Comparison of ENCODE assay signal across 2 cellular contexts in the genomic region with DNA sequence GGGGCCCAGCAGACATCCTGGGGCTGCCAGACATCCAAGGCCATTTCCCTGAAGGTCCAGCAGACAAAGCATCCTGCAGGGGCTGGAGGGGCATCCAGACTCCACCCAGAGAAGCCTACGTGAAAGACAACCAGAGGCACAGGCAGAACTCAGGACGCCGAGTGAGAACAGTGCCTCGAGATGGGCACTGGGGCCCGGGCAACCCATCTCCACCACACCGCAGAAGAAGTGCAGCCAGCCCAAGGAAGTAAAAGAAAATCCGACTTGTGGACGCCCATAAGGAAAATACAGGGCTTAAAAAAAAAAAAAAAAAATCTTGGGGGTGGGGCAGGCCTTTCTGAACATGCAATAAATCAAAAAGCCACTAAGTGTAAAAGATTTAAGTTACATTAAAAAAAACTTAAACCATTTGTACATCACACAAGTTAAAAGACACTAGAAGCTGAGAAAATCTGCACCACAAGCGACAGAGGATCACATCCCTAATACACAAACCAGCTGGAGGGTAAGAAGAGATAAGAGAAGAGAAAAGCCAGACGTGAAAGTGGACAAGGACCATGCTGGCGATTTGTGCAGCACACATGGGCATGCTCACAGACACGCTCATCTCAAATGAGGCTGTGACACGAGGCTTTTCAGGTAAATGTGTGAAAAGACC.
TF ChIP-seq lines count a peak whose summit lies in the region.

No MANE protein-coding gene starts in this region.

TF ChIP-seq in SK-N-SH, 30 proteins besides CTCF, POLR2A, EP300 and RAD21:
- peak; percentile 95 for TF ChIP-seq MXI1 (IDR thresholded peaks at IDR 0.05; ENCODE audit: low read depth, low read length)
- no peak for TF ChIP-seq RXRA (IDR thresholded peaks at IDR 0.05; ENCODE audit: borderline replicate concordance, low read depth)
- 0 out of 2 replicates have a peak, but pooled peaks have one; percentile 20 for TF ChIP-seq POLR2AphosphoS5 (IDR thresholded peaks at IDR 0.05; ENCODE audit: low read depth, low read length)
- TF ChIP-seq CHD2 (IDR thresholded peaks at IDR 0.05; ENCODE audit: low read length, partially characterized antibody): peak; percentile 67
- TF ChIP-seq GATA2 (CRISPR knock-in tag; IDR thresholded peaks at IDR 0.05): peak; percentile 95
- peak; percentile 41; the same call in 1 of the 2 replicates for TF ChIP-seq NRF1 (IDR thresholded peaks at IDR 0.05; ENCODE audit: low read depth, low read length)
- TF ChIP-seq, protein P1, sequence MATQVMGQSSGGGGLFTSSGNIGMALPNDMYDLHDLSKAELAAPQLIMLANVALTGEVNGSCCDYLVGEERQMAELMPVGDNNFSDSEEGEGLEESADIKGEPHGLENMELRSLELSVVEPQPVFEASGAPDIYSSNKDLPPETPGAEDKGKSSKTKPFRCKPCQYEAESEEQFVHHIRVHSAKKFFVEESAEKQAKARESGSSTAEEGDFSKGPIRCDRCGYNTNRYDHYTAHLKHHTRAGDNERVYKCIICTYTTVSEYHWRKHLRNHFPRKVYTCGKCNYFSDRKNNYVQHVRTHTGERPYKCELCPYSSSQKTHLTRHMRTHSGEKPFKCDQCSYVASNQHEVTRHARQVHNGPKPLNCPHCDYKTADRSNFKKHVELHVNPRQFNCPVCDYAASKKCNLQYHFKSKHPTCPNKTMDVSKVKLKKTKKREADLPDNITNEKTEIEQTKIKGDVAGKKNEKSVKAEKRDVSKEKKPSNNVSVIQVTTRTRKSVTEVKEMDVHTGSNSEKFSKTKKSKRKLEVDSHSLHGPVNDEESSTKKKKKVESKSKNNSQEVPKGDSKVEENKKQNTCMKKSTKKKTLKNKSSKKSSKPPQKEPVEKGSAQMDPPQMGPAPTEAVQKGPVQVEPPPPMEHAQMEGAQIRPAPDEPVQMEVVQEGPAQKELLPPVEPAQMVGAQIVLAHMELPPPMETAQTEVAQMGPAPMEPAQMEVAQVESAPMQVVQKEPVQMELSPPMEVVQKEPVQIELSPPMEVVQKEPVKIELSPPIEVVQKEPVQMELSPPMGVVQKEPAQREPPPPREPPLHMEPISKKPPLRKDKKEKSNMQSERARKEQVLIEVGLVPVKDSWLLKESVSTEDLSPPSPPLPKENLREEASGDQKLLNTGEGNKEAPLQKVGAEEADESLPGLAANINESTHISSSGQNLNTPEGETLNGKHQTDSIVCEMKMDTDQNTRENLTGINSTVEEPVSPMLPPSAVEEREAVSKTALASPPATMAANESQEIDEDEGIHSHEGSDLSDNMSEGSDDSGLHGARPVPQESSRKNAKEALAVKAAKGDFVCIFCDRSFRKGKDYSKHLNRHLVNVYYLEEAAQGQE (IDR thresholded peaks at IDR 0.05; ENCODE audit: low read depth, low read length): no peak
- TF ChIP-seq FOXJ3 (CRISPR knock-in tag; IDR thresholded peaks at IDR 0.05): peak; percentile 80
- TF ChIP-seq RFX5 (IDR thresholded peaks at IDR 0.05; ENCODE audit: low read length): no peak
- peak; percentile 81 for TF ChIP-seq RCOR1 (IDR thresholded peaks at IDR 0.05; ENCODE audit: low read length)
TF ChIP-seq in SK-N-SH: peak in this region for 7.

TF ChIP-seq in HepG2, 621 proteins besides CTCF, POLR2A, EP300 and RAD21:
- no peak for TF ChIP-seq FOXC1 (CRISPR knock-in tag; IDR thresholded peaks at IDR 0.05; ENCODE audit: borderline replicate concordance)
- no peak for TF ChIP-seq ZNF460 (CRISPR knock-in tag; IDR thresholded peaks at IDR 0.05; ENCODE audit: borderline replicate concordance)
- TF ChIP-seq HMG20B (CRISPR knock-in tag; conservative IDR thresholded peaks at IDR 0.05): no peak
- TF ChIP-seq, protein P2, sequence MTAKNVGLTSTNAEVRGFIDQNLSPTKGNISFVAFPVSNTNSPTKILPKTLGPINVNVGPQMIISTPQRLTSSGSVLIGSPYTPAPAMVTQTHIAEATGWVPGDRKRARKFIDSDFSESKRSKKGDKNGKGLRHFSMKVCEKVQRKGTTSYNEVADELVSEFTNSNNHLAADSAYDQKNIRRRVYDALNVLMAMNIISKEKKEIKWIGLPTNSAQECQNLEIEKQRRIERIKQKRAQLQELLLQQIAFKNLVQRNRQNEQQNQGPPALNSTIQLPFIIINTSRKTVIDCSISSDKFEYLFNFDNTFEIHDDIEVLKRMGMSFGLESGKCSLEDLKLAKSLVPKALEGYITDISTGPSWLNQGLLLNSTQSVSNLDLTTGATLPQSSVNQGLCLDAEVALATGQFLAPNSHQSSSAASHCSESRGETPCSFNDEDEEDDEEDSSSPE (CRISPR knock-in tag; IDR thresholded peaks at IDR 0.05): no peak
- TF ChIP-seq, protein P3, sequence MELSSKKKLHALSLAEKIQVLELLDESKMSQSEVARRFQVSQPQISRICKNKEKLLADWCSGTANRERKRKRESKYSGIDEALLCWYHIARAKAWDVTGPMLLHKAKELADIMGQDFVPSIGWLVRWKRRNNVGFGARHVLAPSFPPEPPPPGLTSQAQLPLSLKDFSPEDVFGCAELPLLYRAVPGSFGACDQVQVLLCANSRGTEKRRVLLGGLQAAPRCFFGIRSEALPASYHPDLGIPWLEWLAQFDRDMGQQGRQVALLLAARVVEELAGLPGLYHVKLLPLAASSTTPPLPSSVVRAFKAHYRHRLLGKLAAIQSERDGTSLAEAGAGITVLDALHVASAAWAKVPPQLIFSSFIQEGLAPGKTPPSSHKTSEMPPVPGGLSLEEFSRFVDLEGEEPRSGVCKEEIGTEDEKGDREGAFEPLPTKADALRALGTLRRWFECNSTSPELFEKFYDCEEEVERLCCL (CRISPR knock-in tag; IDR thresholded peaks at IDR 0.05; ENCODE audit: borderline replicate concordance): no peak
- TF ChIP-seq ZNF816 (CRISPR knock-in tag; IDR thresholded peaks at IDR 0.05; ENCODE audit: borderline replicate concordance): no peak
- TF ChIP-seq PHF20 (CRISPR knock-in tag; IDR thresholded peaks at IDR 0.05): no peak
- no peak for TF ChIP-seq JUN (CRISPR knock-in tag; IDR thresholded peaks at IDR 0.05)
- no peak for TF ChIP-seq ZNF253 (CRISPR knock-in tag; IDR thresholded peaks at IDR 0.05; ENCODE audit: borderline replicate concordance)
- TF ChIP-seq ISL2 (CRISPR knock-in tag; IDR thresholded peaks at IDR 0.05): no peak
- TF ChIP-seq, protein P4, sequence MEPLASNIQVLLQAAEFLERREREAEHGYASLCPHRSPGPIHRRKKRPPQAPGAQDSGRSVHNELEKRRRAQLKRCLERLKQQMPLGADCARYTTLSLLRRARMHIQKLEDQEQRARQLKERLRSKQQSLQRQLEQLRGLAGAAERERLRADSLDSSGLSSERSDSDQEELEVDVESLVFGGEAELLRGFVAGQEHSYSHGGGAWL (CRISPR knock-in tag; IDR thresholded peaks at IDR 0.05): no peak
- no peak for TF ChIP-seq NKX3-1 (CRISPR knock-in tag; IDR thresholded peaks at IDR 0.05)
- no peak for TF ChIP-seq ZNF468 (CRISPR knock-in tag; IDR thresholded peaks at IDR 0.05)
- TF ChIP-seq, protein P5, sequence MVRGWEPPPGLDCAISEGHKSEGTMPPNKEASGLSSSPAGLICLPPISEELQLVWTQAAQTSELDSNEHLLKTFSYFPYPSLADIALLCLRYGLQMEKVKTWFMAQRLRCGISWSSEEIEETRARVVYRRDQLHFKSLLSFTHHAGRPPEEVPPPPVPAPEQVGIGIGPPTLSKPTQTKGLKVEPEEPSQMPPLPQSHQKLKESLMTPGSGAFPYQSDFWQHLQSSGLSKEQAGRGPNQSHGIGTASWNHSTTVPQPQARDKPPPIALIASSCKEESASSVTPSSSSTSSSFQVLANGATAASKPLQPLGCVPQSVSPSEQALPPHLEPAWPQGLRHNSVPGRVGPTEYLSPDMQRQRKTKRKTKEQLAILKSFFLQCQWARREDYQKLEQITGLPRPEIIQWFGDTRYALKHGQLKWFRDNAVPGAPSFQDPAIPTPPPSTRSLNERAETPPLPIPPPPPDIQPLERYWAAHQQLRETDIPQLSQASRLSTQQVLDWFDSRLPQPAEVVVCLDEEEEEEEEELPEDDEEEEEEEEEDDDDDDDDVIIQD (CRISPR knock-in tag; IDR thresholded peaks at IDR 0.05; ENCODE audit: low read depth): no peak
- TF ChIP-seq SPEN (CRISPR knock-in tag; IDR thresholded peaks at IDR 0.05; ENCODE audit: low read depth): no peak
- TF ChIP-seq TCF7 (IDR thresholded peaks at IDR 0.05; ENCODE audit: low read depth): no peak
- TF ChIP-seq, protein P6, sequence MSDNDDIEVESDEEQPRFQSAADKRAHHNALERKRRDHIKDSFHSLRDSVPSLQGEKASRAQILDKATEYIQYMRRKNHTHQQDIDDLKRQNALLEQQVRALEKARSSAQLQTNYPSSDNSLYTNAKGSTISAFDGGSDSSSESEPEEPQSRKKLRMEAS (IDR thresholded peaks at IDR 0.05): no peak
- TF ChIP-seq, protein P7, sequence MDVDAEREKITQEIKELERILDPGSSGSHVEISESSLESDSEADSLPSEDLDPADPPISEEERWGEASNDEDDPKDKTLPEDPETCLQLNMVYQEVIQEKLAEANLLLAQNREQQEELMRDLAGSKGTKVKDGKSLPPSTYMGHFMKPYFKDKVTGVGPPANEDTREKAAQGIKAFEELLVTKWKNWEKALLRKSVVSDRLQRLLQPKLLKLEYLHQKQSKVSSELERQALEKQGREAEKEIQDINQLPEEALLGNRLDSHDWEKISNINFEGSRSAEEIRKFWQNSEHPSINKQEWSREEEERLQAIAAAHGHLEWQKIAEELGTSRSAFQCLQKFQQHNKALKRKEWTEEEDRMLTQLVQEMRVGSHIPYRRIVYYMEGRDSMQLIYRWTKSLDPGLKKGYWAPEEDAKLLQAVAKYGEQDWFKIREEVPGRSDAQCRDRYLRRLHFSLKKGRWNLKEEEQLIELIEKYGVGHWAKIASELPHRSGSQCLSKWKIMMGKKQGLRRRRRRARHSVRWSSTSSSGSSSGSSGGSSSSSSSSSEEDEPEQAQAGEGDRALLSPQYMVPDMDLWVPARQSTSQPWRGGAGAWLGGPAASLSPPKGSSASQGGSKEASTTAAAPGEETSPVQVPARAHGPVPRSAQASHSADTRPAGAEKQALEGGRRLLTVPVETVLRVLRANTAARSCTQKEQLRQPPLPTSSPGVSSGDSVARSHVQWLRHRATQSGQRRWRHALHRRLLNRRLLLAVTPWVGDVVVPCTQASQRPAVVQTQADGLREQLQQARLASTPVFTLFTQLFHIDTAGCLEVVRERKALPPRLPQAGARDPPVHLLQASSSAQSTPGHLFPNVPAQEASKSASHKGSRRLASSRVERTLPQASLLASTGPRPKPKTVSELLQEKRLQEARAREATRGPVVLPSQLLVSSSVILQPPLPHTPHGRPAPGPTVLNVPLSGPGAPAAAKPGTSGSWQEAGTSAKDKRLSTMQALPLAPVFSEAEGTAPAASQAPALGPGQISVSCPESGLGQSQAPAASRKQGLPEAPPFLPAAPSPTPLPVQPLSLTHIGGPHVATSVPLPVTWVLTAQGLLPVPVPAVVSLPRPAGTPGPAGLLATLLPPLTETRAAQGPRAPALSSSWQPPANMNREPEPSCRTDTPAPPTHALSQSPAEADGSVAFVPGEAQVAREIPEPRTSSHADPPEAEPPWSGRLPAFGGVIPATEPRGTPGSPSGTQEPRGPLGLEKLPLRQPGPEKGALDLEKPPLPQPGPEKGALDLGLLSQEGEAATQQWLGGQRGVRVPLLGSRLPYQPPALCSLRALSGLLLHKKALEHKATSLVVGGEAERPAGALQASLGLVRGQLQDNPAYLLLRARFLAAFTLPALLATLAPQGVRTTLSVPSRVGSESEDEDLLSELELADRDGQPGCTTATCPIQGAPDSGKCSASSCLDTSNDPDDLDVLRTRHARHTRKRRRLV (CRISPR knock-in tag; IDR thresholded peaks at IDR 0.05): no peak
